In the genomic region with DNA sequence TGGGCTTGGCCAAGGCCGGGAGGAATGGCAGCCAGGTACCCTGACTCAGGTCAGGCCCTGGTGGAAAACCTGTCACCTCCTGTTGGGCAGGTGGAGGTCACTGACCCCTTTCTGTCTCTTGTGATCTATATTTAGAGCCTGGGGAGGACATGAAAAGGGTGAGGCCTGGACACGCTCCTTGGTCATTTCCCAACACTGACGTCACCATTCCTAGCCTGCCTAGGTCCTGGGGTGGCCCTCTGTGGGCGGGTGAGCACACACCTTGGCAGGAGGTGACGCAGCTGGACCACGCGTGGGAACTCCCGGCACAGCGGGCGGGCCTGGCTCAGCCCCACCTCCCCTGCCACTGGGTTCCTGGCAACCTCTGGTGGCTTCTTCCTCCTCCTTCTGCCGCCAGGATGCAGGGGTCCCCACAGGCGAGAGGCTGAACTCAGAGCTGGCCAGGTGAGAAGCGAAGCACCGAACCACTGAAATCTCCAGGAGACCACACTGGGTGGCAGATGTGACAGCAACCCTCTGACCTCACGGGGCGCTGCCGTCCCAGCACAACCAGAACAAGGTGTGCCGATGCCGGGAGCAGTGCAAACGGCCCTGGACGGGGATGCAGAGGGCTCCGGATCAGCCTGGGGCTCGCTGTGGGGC, we compare ENCODE assay signal across 10 cellular contexts. TPM values are rescaled to one million over a fixed set of nuclear protein-coding genes. Genes with fewer than 3 reads are reported as not detected.
DNase-seq lines count a peak whose midpoint lies in the region; ATAC-seq and TF ChIP-seq lines count a peak whose summit lies in the region.
"Had no signal": no experiment of that assay in that cellular context is flagged by ENCODE, and none has a peak within 500 bp of the region (broad histone marks: within the 10 kb centered on the region; RNA-seq: fewer than 3 reads in every experiment).

No MANE protein-coding gene starts in this region.

- H3K27me3 ChIP-seq in GM23248 (replicated peaks; ENCODE audit: insufficient read depth) (no peaks in the 10 kb centered on the region), gastroesophageal sphincter (no peaks in the 10 kb centered on the region), sigmoid colon (no peaks in the 10 kb centered on the region), A673 (replicated peaks; ENCODE audit: insufficient read depth, low read depth, low read length, poor library complexity) (no peaks in the 10 kb centered on the region)

- intact Hi-C loops in sigmoid colon (cut with DNase I) (no loop called here), A673 (cut with micrococcal nuclease; ENCODE audit: unreplicated experiment) (loop anchor here (10.0 kb wide), 1 partner anchor 937 kb away; the partner anchor contains the start of gene BRD3)

- H3K36me3 Mint-ChIP-seq in activated T-cell treated with anti-CD3 and anti-CD28 coated beads, Interleukin-2, amount 50 U/mL, for 4 hours (ENCODE audit: insufficient read depth) = no peaks in the 10 kb centered on the region

- ATAC-seq in activated T-cell treated with anti-CD3 and anti-CD28 coated beads, Interleukin-2, amount 50 U/mL, for 4 hours = peak; percentile 42 to 53
- ATAC-seq in gastroesophageal sphincter (peak; percentile 59), HG02759 (IDR thresholded peaks at IDR 0.05; ENCODE audit: unreplicated experiment) (no peak), HG03135 (IDR thresholded peaks at IDR 0.05; ENCODE audit: unreplicated experiment) (no peak)

- H3K4me1 Mint-ChIP-seq in activated T-cell treated with anti-CD3 and anti-CD28 coated beads, Interleukin-2, amount 50 U/mL, for 4 hours (ENCODE audit: low read depth) = peaks cover 81% of the 10 kb centered on the region

- POLR2A ChIA-PET in A673 (lab: Charles Lee; ENCODE audit: low non-redundant PET) (no interaction called here), HEK293T (lab: Yijun Ruan, JAX) (no interaction called here)

- H3K4me1 ChIP-seq in GM23248 (ENCODE audit: insufficient read depth) (peaks cover 23% of the 10 kb centered on the region), gastroesophageal sphincter (peaks cover 0 to 71% (median 21%) of the 10 kb centered on the region in 3 donors), sigmoid colon (peaks cover 0 to 38% (median 32%) of the 10 kb centered on the region in 4 donors), A673 (ENCODE audit: insufficient read depth, low read length, poor library complexity, severe bottlenecking) (no peaks in the 10 kb centered on the region)

- CTCF ChIA-PET in A673 (lab: Charles Lee) (no interaction called here), HEK293T (lab: Yijun Ruan, JAX) (no interaction called here)

- H4K20me1 ChIP-seq in GM23248 (ENCODE audit: insufficient read depth) = no peaks in the 10 kb centered on the region

- no peaks in the 10 kb centered on the region for H3K9me3 Mint-ChIP-seq in activated T-cell treated with anti-CD3 and anti-CD28 coated beads, Interleukin-2, amount 50 U/mL, for 4 hours
- H3K9me3 Mint-ChIP-seq: H9 had no signal

- H3K9me3 ChIP-seq in GM23248 (ENCODE audit: low read depth) (no peaks in the 10 kb centered on the region), gastroesophageal sphincter (no peaks in the 10 kb centered on the region), sigmoid colon (no peaks in the 10 kb centered on the region), A673 (ENCODE audit: low read depth, low read length, poor library complexity, severe bottlenecking) (no peaks in the 10 kb centered on the region)

- no peaks in the 10 kb centered on the region for H3K9me2 ChIP-seq in GM23248 (ENCODE audit: insufficient read depth)

- no peak overlapping the region for H3K4me2 ChIP-seq in GM23248 (ENCODE audit: unreplicated experiment)

- peaks cover 7% of the 10 kb centered on the region for H3F3A ChIP-seq in GM23248 (ENCODE audit: insufficient read depth)

- TF ChIP-seq EP300 in gastroesophageal sphincter (IDR thresholded peaks at IDR 0.05) (no peak), sigmoid colon (IDR thresholded peaks at IDR 0.05) (no peak)

- in situ Hi-C loops in GM23248 (cut with MboI) = no loop called here

- no peaks in the 10 kb centered on the region for H3K36me3 ChIP-seq in GM23248 (ENCODE audit: low read depth)
- peaks cover 0 to 7% of the 10 kb centered on the region in 2 donors for H3K36me3 ChIP-seq in gastroesophageal sphincter
- no peaks in the 10 kb centered on the region for H3K36me3 ChIP-seq in sigmoid colon
- no peaks in the 10 kb centered on the region for H3K36me3 ChIP-seq in A673 (ENCODE audit: insufficient read depth, low read length, poor library complexity, severe bottlenecking)

- no peak for TF ChIP-seq CTCF in gastroesophageal sphincter (IDR thresholded peaks at IDR 0.05)
- TF ChIP-seq CTCF in sigmoid colon (IDR thresholded peaks at IDR 0.05) = no peak
- no peak for TF ChIP-seq CTCF in A673 (conservative IDR thresholded peaks at IDR 0.05; ENCODE audit: low read depth, low read length)

- DNase-seq in GM23248 (peak; percentile 55), sigmoid colon (peak; percentile 86), A673 (ENCODE audit: low spot score) (no peak), HEK293T (ENCODE audit: extremely low spot score) (no peak)
- peak; percentile 45 for DNase-seq in activated T-cell treated with anti-CD3 and anti-CD28 coated beads, Interleukin-2, amount 50 U/mL, for 4 hours
- DNase-seq: H9, MM.1S had no signal

- WGBS in GM23248 (ENCODE audit: low coverage in 1 of 2, low lambda C conversion rate in 2 of 2, missing lambda C conversion rate in 2 of 2), 2 experiments = 84 to 85% methylated on average over 22 of the region's 23 CpGs
- 87% methylated on average over 6 of the region's 23 CpGs; no CpG with 5 or more reads in 1 of the 2 donors for WGBS in gastroesophageal sphincter (ENCODE audit: low coverage in 1 of 2), 2 donors
- WGBS in sigmoid colon, 2 donors = 76 to 79% methylated on average over 23 of the region's 23 CpGs

- BruUV-seq in A673 (replicated peaks; lab: Mats Ljungman, UMichigan) = no TSS peak

- H3K9ac ChIP-seq in GM23248 = no peak overlapping the region

- H3K27ac ChIP-seq in GM23248 (no peak overlapping the region), gastroesophageal sphincter (peak overlapping the region in 3 of 4 donors; percentile 62 to 72 (median 71)), sigmoid colon (peak overlapping the region; percentile 52 to 75 (median 72)), A673 (ENCODE audit: low read depth, low read length, poor library complexity, severe bottlenecking) (no peak overlapping the region)

- peak overlapping the region; percentile 65 for H3K4me3 Mint-ChIP-seq in activated T-cell treated with anti-CD3 and anti-CD28 coated beads, Interleukin-2, amount 50 U/mL, for 4 hours
- H3K4me3 Mint-ChIP-seq: H9 had no signal

- no peak overlapping the region for H2AFZ ChIP-seq in GM23248

- TF ChIP-seq POLR2A in gastroesophageal sphincter (IDR thresholded peaks at IDR 0.05) = no peak
- TF ChIP-seq POLR2A in sigmoid colon (IDR thresholded peaks at IDR 0.05) = no peak

- peaks cover 7% of the 10 kb centered on the region for H3K79me2 ChIP-seq in GM23248 (ENCODE audit: insufficient read depth)

- no peak overlapping the region for H3K4me3 ChIP-seq in GM23248
- H3K4me3 ChIP-seq in gastroesophageal sphincter = no peak overlapping the region
- no peak overlapping the region for H3K4me3 ChIP-seq in sigmoid colon
- no peak overlapping the region for H3K4me3 ChIP-seq in A673 (ENCODE audit: low read depth, low read length, poor library complexity, severe bottlenecking)

- H3K27me3 Mint-ChIP-seq in activated T-cell treated with anti-CD3 and anti-CD28 coated beads, Interleukin-2, amount 50 U/mL, for 4 hours (ENCODE audit: low read depth) = no peaks in the 10 kb centered on the region

TF ChIP-seq in HEK293T, 16 proteins besides CTCF, POLR2A, EP300 and RAD21:
- no peak for TF ChIP-seq SP1 (IDR thresholded peaks at IDR 0.05)
- TF ChIP-seq FOXA1 (IDR thresholded peaks at IDR 0.05) = no peak
- no peak for TF ChIP-seq ELF4 (IDR thresholded peaks at IDR 0.05)
- TF ChIP-seq HDGF (IDR thresholded peaks at IDR 0.05; ENCODE audit: borderline replicate concordance) = no peak
- no peak for TF ChIP-seq CTBP1 (IDR thresholded peaks at IDR 0.05; ENCODE audit: borderline replicate concordance)
- TF ChIP-seq LEF1 (IDR thresholded peaks at IDR 0.05; ENCODE audit: borderline replicate concordance) = no peak
- no peak for TF ChIP-seq TARDBP (IDR thresholded peaks at IDR 0.05)
- no peak for TF ChIP-seq PKNOX1 (IDR thresholded peaks at IDR 0.05)
- no peak for TF ChIP-seq FOXM1 (IDR thresholded peaks at IDR 0.05; ENCODE audit: borderline replicate concordance)
- TF ChIP-seq ZNF384 (IDR thresholded peaks at IDR 0.05) = no peak
- TF ChIP-seq FOXK2 (IDR thresholded peaks at IDR 0.05) = no peak
- no peak for TF ChIP-seq ARNT (IDR thresholded peaks at IDR 0.05)
- TF ChIP-seq L3MBTL2 (conservative IDR thresholded peaks at IDR 0.05) = no peak
- no peak for TF ChIP-seq BHLHE40 (IDR thresholded peaks at IDR 0.05; ENCODE audit: borderline replicate concordance)
- no peak for TF ChIP-seq NFRKB (IDR thresholded peaks at IDR 0.05)
- no peak for TF ChIP-seq SUZ12 (IDR thresholded peaks at IDR 0.05)

RNA-seq across cellular contexts. Expression of gene RALGDS, which starts 6.4 kb away (rescaled TPM):
- 21.7 and 51.7 TPM in 2 replicates for total RNA-seq in GM23248 (2014; rRNA removed; shearing (Covaris generic))
- polyA plus RNA-seq in GM23248 (2016; fragmentation: Nextera tagmentation; extraction: Ambion mirVana) (8.5 and 8.9 TPM in 2 replicates), sigmoid colon (10 to 100 TPM; 27.6 to 49.7 (median 32.1) TPM)
- total RNA-seq in activated T-cell treated with anti-CD3 and anti-CD28 coated beads, Interleukin-2, amount 50 U/mL, for 4 hours = 10 to 100 TPM; 43.2 to 46.7 (median 45.2) TPM
- total RNA-seq in gastroesophageal sphincter (10 to 100 TPM; 44.8 to 53.0 (median 49.8) TPM), sigmoid colon (10 to 100 TPM; 35.2 to 52.7 (median 39.6) TPM), A673 (2021) (40.1 and 42.3 TPM in 2 replicates)

RNA-seq across cellular contexts. Expression of gene GBGT1, which starts 36.3 kb away (rescaled TPM):
- 2.7 and 3.1 TPM in 2 replicates for total RNA-seq in GM23248 (2014; rRNA removed; shearing (Covaris generic))
- 0.95 and 1.3 TPM in 2 replicates for polyA plus RNA-seq in GM23248 (2016; fragmentation: Nextera tagmentation; extraction: Ambion mirVana)
- 1 to 10 TPM; 3.0 to 3.3 (median 3.2) TPM for total RNA-seq in activated T-cell treated with anti-CD3 and anti-CD28 coated beads, Interleukin-2, amount 50 U/mL, for 4 hours
- 10 to 100 TPM; 11.3 to 18.0 (median 15.6) TPM for total RNA-seq in gastroesophageal sphincter
- total RNA-seq in sigmoid colon = 10 to 100 TPM in 3 of 4 donors, 1 to 10 TPM in 1; 8.9 to 31.1 (median 19.2) TPM
- polyA plus RNA-seq in sigmoid colon = 1 to 10 TPM; 4.2 to 9.9 (median 5.4) TPM
- total RNA-seq in A673 (2021) = 1.8 and 2.6 TPM in 2 replicates

Comparison
In these comparisons a context has a peak if more than half of its experiments do, and no peak if none do; other contexts are left out.
1. DNase-seq: peak in GM23248 (single experiment), activated T-cell treated with anti-CD3 and anti-CD28 coated beads, Interleukin-2, amount 50 U/mL, for 4 hours (single experiment) and sigmoid colon (single experiment); none in A673 (single experiment) and HEK293T (single experiment).
2. H3K27ac ChIP-seq: peak in gastroesophageal sphincter (3 of 4) and sigmoid colon (4 of 4); none in GM23248 (single experiment) and A673 (single experiment).
3. ATAC-seq: peak in activated T-cell treated with anti-CD3 and anti-CD28 coated beads, Interleukin-2, amount 50 U/mL, for 4 hours (2 of 2) and gastroesophageal sphincter (single experiment); none in HG02759 (single experiment) and HG03135 (single experiment).